9 cellular contexts compared by ENCODE assay signal in the genomic region with DNA sequence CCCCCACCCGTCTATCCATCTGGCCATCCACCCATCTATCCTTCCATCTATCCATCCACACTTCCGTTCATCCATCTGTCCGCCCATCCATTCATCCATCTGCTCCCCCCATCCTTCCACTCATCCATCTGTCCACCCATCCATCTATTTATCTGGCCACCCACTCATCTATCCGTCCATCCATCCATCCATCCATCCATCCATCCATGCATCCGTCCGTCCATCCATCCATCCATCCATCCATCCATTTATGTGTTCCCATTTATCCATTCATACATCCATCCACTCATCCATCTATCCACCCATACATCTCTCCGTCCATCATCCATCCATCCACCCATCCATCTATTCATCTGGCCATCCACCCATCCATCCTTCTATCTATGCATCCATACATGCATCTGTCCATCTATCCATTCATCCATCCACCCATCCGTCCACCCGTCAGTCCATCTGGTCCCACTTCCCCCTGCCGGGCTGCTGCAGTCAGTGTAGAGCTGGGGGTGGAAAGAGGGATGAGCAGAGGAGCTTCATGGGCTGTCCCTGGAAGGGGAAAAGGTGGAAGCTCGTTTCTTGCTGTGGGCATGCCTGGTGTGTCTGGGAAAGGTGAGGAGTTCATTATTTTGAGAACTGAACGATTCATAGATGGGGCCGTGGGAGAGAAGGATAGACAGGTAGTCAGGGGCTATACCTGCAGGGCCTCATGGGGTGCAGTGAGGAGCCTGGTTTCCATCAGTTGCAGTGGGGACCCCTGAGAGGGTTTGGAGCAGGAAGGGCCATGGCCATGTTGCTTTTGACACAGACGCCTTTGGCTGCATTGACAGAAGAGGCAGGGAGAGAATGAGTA. TPM values are rescaled to one million over a fixed set of nuclear protein-coding genes. Genes with fewer than 3 reads are reported as not detected.
DNase-seq lines count a peak whose midpoint lies in the region; ATAC-seq and TF ChIP-seq lines count a peak whose summit lies in the region.
"Had no signal": no experiment of that assay in that cellular context is flagged by ENCODE, and none has a peak within 500 bp of the region (broad histone marks: within the 10 kb centered on the region; RNA-seq: fewer than 3 reads in every experiment).

No MANE protein-coding gene starts in this region.

- ATAC-seq in IMR-90 (ENCODE audit: low read depth) (no peak), GM19324 (IDR thresholded peaks at IDR 0.05; ENCODE audit: low FRiP score, unreplicated experiment) (no peak), HG03095 (IDR thresholded peaks at IDR 0.05; ENCODE audit: unreplicated experiment) (no peak)
- ATAC-seq in naive thymus-derived CD8-positive, alpha-beta T cell: no peak

- peaks cover 7% of the 10 kb centered on the region for H3K4me1 ChIP-seq in IMR-90 (ENCODE audit: control insufficient read depth, insufficient read depth, low read length)

- peak overlapping the region; percentile 50 for H3K4ac ChIP-seq in IMR-90 (ENCODE audit: low read depth, low read length)

- peaks cover 15 to 19% of the 10 kb centered on the region in 2 experiments; a peak in 3 of 4 replicates for H3K79me1 ChIP-seq in IMR-90 (ENCODE audit: low read depth in 1 of 2, low read length in 2 of 2)

- no peak for DNase-seq in AG04449 (ENCODE audit: low read depth, low spot score)
- DNase-seq in IMR-90: no peak
- no peak for DNase-seq in naive thymus-derived CD8-positive, alpha-beta T cell
- DNase-seq in AG08396 (ENCODE audit: low spot score): no peak
- DNase-seq in occipital lobe (lab: John Stamatoyannopoulos, UW): no peak

- POLR2A ChIA-PET in AG04449 (lab: Yijun Ruan, JAX) (no interaction called here), IMR-90 (lab: Charles Lee; ENCODE audit: unreplicated experiment) (no interaction called here)
- POLR2A ChIA-PET in naive thymus-derived CD8-positive, alpha-beta T cell (lab: Charles Lee): interaction anchor here (0.6 to 2.9 kb wide), 4 partner anchors 9 to 1207 kb away, joined by 4 to 15 read pairs (median 6); partner anchors contain the start of genes RPL36, SAFB and SAFB2

- no peaks in the 10 kb centered on the region for H3K36me3 ChIP-seq in IMR-90 (ENCODE audit: control insufficient read depth, insufficient read depth, low read length)

- in situ Hi-C loops in IMR-90 (cut with MboI; ENCODE audit: low sequenced_read_pairs): no loop called here

- peak overlapping the region; percentile 65 for H3K14ac ChIP-seq in IMR-90 (replicated peaks; ENCODE audit: low read depth, low read length)

- intact Hi-C loops in IMR-90 (cut with micrococcal nuclease): no loop called here

- H3K23ac ChIP-seq in IMR-90 (ENCODE audit: low read depth, low read length): peak overlapping the region; percentile 70

- H2AFZ ChIP-seq in IMR-90 (replicated peaks; ENCODE audit: low read length, poor library complexity): peak overlapping the region; percentile 97

- TF ChIP-seq RAD21 in IMR-90 (IDR thresholded peaks at IDR 0.05; ENCODE audit: low read length): no peak

- H3K4me3 ChIP-seq in AG04449 (ENCODE audit: low read depth, low read length) (peak overlapping the region; percentile 98), IMR-90 (ENCODE audit: insufficient read depth, low read depth, low read length) (peak overlapping the region; percentile 59)

- H3K36me3 Mint-ChIP-seq in naive thymus-derived CD8-positive, alpha-beta T cell: no peaks in the 10 kb centered on the region

- no peak for TF ChIP-seq POLR2A in IMR-90 (IDR thresholded peaks at IDR 0.05; ENCODE audit: low read depth, low read length)

- WGBS in IMR-90 (ENCODE audit: extremely low coverage in 2 of 2, insufficient read length in 1 of 2), 2 experiments: 70 to 100% methylated on average over 1 to 9 of the region's 14 CpGs

- H3K4me3 Mint-ChIP-seq in naive thymus-derived CD8-positive, alpha-beta T cell: peak overlapping the region; percentile 67 to 87 (median 80)

- H3K27ac Mint-ChIP-seq in naive thymus-derived CD8-positive, alpha-beta T cell: peak overlapping the region; percentile 69 to 99 (median 86)

- peaks cover 23 to 43% (median 33%) of the 10 kb centered on the region in 4 donors for H3K4me1 Mint-ChIP-seq in naive thymus-derived CD8-positive, alpha-beta T cell

- no peak overlapping the region for H2BK120ac ChIP-seq in IMR-90 (ENCODE audit: low read depth, low read length)

- peak overlapping the region; percentile 36 for H3K9ac ChIP-seq in IMR-90 (ENCODE audit: low read depth, low read length)

- no peak overlapping the region; the same call in 1 of the 2 replicates for H3K18ac ChIP-seq in IMR-90 (ENCODE audit: low read depth, low read length)

- H3K9me3 ChIP-seq in IMR-90 (ENCODE audit: control insufficient read depth, insufficient read depth, low read length): no peaks in the 10 kb centered on the region

- dilution Hi-C loops in IMR-90 (cut with HindIII; ENCODE audit: low sequenced_read_pairs, unreplicated experiment): no loop called here

- no peak overlapping the region; the same call in 1 of the 2 replicates for H4K91ac ChIP-seq in IMR-90 (ENCODE audit: insufficient read depth, low read depth, low read length)

- peak overlapping the region; percentile 94 for H2AK9ac ChIP-seq in IMR-90 (replicated peaks; ENCODE audit: low read depth, low read length, poor library complexity)

- no peak for TF ChIP-seq CTCF in AG04449 (IDR thresholded peaks at IDR 0.05; ENCODE audit: insufficient read depth, low read length, missing control alignments)
- no peak for TF ChIP-seq CTCF in IMR-90 (conservative IDR thresholded peaks at IDR 0.05; ENCODE audit: low read depth, low read length)

- CTCF ChIA-PET in AG04449 (lab: Yijun Ruan, JAX): interaction anchor here (1.2 to 1.9 kb wide), 2 partner anchors 8 to 10 kb away, joined by 3 to 12 read pairs; partner anchors contain the start of gene RPL36
- CTCF ChIA-PET in IMR-90 (lab: Yijun Ruan, JAX): no interaction called here

- H4K5ac ChIP-seq in IMR-90 (ENCODE audit: low read depth, low read length): no peak overlapping the region

- BruUV-seq in IMR-90 (replicated peaks; lab: Mats Ljungman, UMichigan): no TSS peak

- H3K56ac ChIP-seq in IMR-90 (ENCODE audit: extremely low read depth, insufficient read depth, low read length): no peak overlapping the region

- no peak overlapping the region for H2BK20ac ChIP-seq in IMR-90 (ENCODE audit: low read depth, low read length)

- H2BK5ac ChIP-seq in IMR-90 (ENCODE audit: low read depth, low read length, poor library complexity, severe bottlenecking): no peak overlapping the region

- H3K9me1 ChIP-seq in IMR-90 (ENCODE audit: insufficient read depth, low read length): peaks cover 3% of the 10 kb centered on the region; the same call in 1 of the 2 replicates

- H4K8ac ChIP-seq in IMR-90 (ENCODE audit: low read depth in 2 of 2, low read length in 2 of 2): peak overlapping the region; percentile 56 to 68; a peak in 2 of 4 replicates

- no peak overlapping the region for H2BK15ac ChIP-seq in IMR-90 (ENCODE audit: low read depth, low read length)

- H2AK5ac ChIP-seq in IMR-90 (ENCODE audit: low read depth, low read length): peak overlapping the region; percentile 75

- H3K27me3 ChIP-seq in IMR-90 (ENCODE audit: control insufficient read depth, insufficient read depth, low read length): no peaks in the 10 kb centered on the region

- H3K9me3 Mint-ChIP-seq in naive thymus-derived CD8-positive, alpha-beta T cell: no peaks in the 10 kb centered on the region

- H4K20me1 ChIP-seq in IMR-90 (ENCODE audit: insufficient read depth, low read length): no peaks in the 10 kb centered on the region

- peak overlapping the region; percentile 72 for H3K4me2 ChIP-seq in IMR-90 (ENCODE audit: low read depth, low read length)

- H3K27ac ChIP-seq in IMR-90 (ENCODE audit: insufficient read depth, low read length) (no peak overlapping the region), cingulate gyrus (ENCODE audit: low read depth, low read length) (peak overlapping the region; percentile 88)

- peaks cover 0 to 3% (median 0%) of the 10 kb centered on the region in 5 donors for H3K27me3 Mint-ChIP-seq in naive thymus-derived CD8-positive, alpha-beta T cell

TF ChIP-seq in IMR-90, 13 proteins besides CTCF, POLR2A, EP300 and RAD21 (continues in another document):
- no peak for TF ChIP-seq RFX5 (IDR thresholded peaks at IDR 0.05; ENCODE audit: low read depth, low read length)
- TF ChIP-seq CEBPB (IDR thresholded peaks at IDR 0.05; ENCODE audit: low read depth, low read length): no peak

RNA-seq across cellular contexts. Expression of gene HSD11B1L, which starts 0.8 kb away (rescaled TPM):
- 1.9 and 2.2 TPM in 2 replicates for total RNA-seq in IMR-90 (2012; rRNA removed)
- 7.2 and 8.2 TPM in 2 replicates for polyA plus RNA-seq in IMR-90 (2012; rRNA removed)
- polyA plus RNA-seq in IMR-90 (2012; cell fraction: cytosol; rRNA removed): 9.8 and 14.6 TPM in 2 replicates
- polyA plus RNA-seq in IMR-90 (2012; cell fraction: nucleus; rRNA removed; ENCODE audit: low replicate concordance): 10.8 and 19.3 TPM in 2 replicates
- total RNA-seq in naive thymus-derived CD8-positive, alpha-beta T cell: 1 to 10 TPM; 2.8 to 4.1 TPM
- 1 to 10 TPM; 5.5 to 6.0 (median 5.7) TPM for polyA plus RNA-seq in naive thymus-derived CD8-positive, alpha-beta T cell
- 16.7 TPM for total RNA-seq in occipital lobe

RNA-seq across cellular contexts. Expression of gene MICOS13, which starts 1.4 kb away (rescaled TPM):
- total RNA-seq in IMR-90 (2012; rRNA removed) (14.5 and 15.8 TPM in 2 replicates), occipital lobe (16.2 TPM)
- 48.9 and 80.2 TPM in 2 replicates for polyA plus RNA-seq in IMR-90 (2012; rRNA removed)
- 91.5 and 98.4 TPM in 2 replicates for polyA plus RNA-seq in IMR-90 (2012; cell fraction: cytosol; rRNA removed)
- 22.5 and 47.5 TPM in 2 replicates for polyA plus RNA-seq in IMR-90 (2012; cell fraction: nucleus; rRNA removed; ENCODE audit: low replicate concordance)
- total RNA-seq in naive thymus-derived CD8-positive, alpha-beta T cell: 10 to 100 TPM; 40.1 to 40.6 TPM
- polyA plus RNA-seq in naive thymus-derived CD8-positive, alpha-beta T cell: 100 to 1,000 TPM in 2 of 3 donors, 10 to 100 TPM in 1; 95.5 to 110 (median 102) TPM

RNA-seq across cellular contexts. Expression of gene RPL36, which starts 8.4 kb away (rescaled TPM):
- total RNA-seq in IMR-90 (2012; rRNA removed) (232 and 251 TPM in 2 replicates), occipital lobe (299 TPM)
- polyA plus RNA-seq in IMR-90 (2012; rRNA removed): 757 and 1,037 TPM in 2 replicates
- 423 and 828 TPM in 2 replicates for polyA plus RNA-seq in IMR-90 (2012; cell fraction: cytosol; rRNA removed)
- polyA plus RNA-seq in IMR-90 (2012; cell fraction: nucleus; rRNA removed; ENCODE audit: low replicate concordance): 216 and 218 TPM in 2 replicates
- total RNA-seq in naive thymus-derived CD8-positive, alpha-beta T cell: 1,000 to 10,000 TPM; 1,442 to 1,445 TPM
- 1,000 to 10,000 TPM; 2,357 to 2,883 (median 2,631) TPM for polyA plus RNA-seq in naive thymus-derived CD8-positive, alpha-beta T cell

RNA-seq across cellular contexts. Expression of gene LONP1, which starts 38.3 kb away (rescaled TPM):
- total RNA-seq in IMR-90 (2012; rRNA removed): 64.2 and 70.3 TPM in 2 replicates
- polyA plus RNA-seq in IMR-90 (2012; rRNA removed): 90.9 and 93.2 TPM in 2 replicates
- polyA plus RNA-seq in IMR-90 (2012; cell fraction: cytosol; rRNA removed): 75.7 and 144 TPM in 2 replicates
- polyA plus RNA-seq in IMR-90 (2012; cell fraction: nucleus; rRNA removed; ENCODE audit: low replicate concordance): 158 and 371 TPM in 2 replicates
- 10 to 100 TPM; 74.3 to 75.3 TPM for total RNA-seq in naive thymus-derived CD8-positive, alpha-beta T cell
- polyA plus RNA-seq in naive thymus-derived CD8-positive, alpha-beta T cell: 10 to 100 TPM; 19.9 to 45.5 (median 21.6) TPM
- total RNA-seq in occipital lobe: 39.6 TPM

RNA-seq across cellular contexts. Expression of gene CATSPERD, which starts 38.8 kb away (rescaled TPM):
- total RNA-seq in IMR-90 (2012; rRNA removed) (not detected in 2 replicates), occipital lobe (not detected)
- not detected in 2 replicates for polyA plus RNA-seq in IMR-90 (2012; rRNA removed)
- not detected in 2 replicates for polyA plus RNA-seq in IMR-90 (2012; cell fraction: cytosol; rRNA removed)
- polyA plus RNA-seq in IMR-90 (2012; cell fraction: nucleus; rRNA removed; ENCODE audit: low replicate concordance): not detected in 2 replicates
- total RNA-seq in naive thymus-derived CD8-positive, alpha-beta T cell: not detected
- polyA plus RNA-seq in naive thymus-derived CD8-positive, alpha-beta T cell: not detected
- total RNA-seq: T-helper 1 cell treated with Interleukin-12 subunit alpha and Interleukin-12 subunit beta and Interleukin-4 antibody, amounts not matched to agents 30 ng/mL and 1 ng/mL, for 36 hours had no signal
